Comparison of ENCODE assay signal across 9 cellular contexts in the genomic region with DNA sequence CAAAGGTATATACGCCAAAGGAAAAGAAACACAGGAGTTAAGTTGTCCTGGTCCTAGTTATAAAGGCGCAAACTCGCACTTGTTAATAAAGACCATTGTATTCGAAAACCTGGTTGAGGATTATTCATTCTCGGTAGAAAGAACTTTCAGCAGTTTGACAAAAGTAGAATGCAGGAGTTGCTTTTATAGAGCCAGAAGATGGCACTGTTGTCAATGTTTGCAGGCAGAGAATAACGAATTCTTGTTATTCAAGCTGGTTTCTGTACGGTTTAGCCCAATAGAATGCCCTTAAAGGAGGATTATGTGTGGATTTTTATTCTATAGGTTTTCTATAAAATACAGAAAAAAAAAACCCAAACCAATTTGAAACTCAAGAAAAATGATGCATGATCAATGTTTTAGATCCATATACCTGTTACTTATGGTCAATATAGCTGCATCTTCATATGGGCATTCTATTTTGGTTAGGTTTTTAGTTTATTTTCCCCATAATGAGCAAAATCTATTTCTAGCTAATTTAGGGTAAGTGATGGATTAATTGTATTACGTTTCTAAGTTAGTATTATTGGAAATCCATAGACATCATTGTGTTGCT.
DNase-seq lines count a peak whose midpoint lies in the region; ATAC-seq and TF ChIP-seq lines count a peak whose summit lies in the region.
"Had no signal": no experiment of that assay in that cellular context is flagged by ENCODE, and none has a peak within 500 bp of the region (broad histone marks: within the 10 kb centered on the region; RNA-seq: fewer than 3 reads in every experiment).

No MANE protein-coding gene starts in this region.

- TF ChIP-seq POLR2A in IMR-90 (IDR thresholded peaks at IDR 0.05; ENCODE audit: low read depth, low read length) (no peak), GM18505 (IDR thresholded peaks at IDR 0.05; ENCODE audit: borderline replicate concordance, extremely low read depth, insufficient read depth, insufficient read length) (no peak)

- peaks cover 0 to 3% (median 0%) of the 10 kb centered on the region in 11 donors for H3K9me3 Mint-ChIP-seq in naive thymus-derived CD4-positive, alpha-beta T cell
- H3K9me3 Mint-ChIP-seq: dendritic cell treated with granulocyte-macrophage colony-stimulating factor and Interleukin-4, amounts not matched to agents 40 ng/mL and 50 ng/mL, for 4 days had no signal

- H3K27me3 Mint-ChIP-seq in naive thymus-derived CD4-positive, alpha-beta T cell: peaks cover 54 to 62% (median 58%) of the 10 kb centered on the region in 5 donors

- H2BK120ac ChIP-seq in IMR-90 (ENCODE audit: low read depth, low read length): no peak overlapping the region

- H3K27ac ChIP-seq in A673 (ENCODE audit: low read depth, low read length, poor library complexity, severe bottlenecking) (no peak overlapping the region), IMR-90 (ENCODE audit: insufficient read depth, low read length) (no peak overlapping the region), PC-9 (no peak overlapping the region), dorsolateral prefrontal cortex (peak overlapping the region in 10 of 59 donors; percentile 5 to 57 (median 20))
- H3K27ac ChIP-seq in naive thymus-derived CD4-positive, alpha-beta T cell (ENCODE audit: low read depth, low read length): no peak overlapping the region

- H3K4me2 ChIP-seq in IMR-90 (ENCODE audit: low read depth, low read length): no peak overlapping the region
- no peak overlapping the region for H3K4me2 ChIP-seq in PC-9

- H3K4me3 ChIP-seq in A673 (ENCODE audit: low read depth, low read length, poor library complexity, severe bottlenecking): no peak overlapping the region
- H3K4me3 ChIP-seq in GM12864 (ENCODE audit: low read depth, low read length): no peak overlapping the region
- H3K4me3 ChIP-seq in IMR-90 (ENCODE audit: insufficient read depth, low read depth, low read length): no peak overlapping the region
- H3K4me3 ChIP-seq in PC-9: no peak overlapping the region
- peak overlapping the region in 22 of 59 donors; percentile 0 to 34 (median 15) for H3K4me3 ChIP-seq in dorsolateral prefrontal cortex
- H3K4me3 ChIP-seq in naive thymus-derived CD4-positive, alpha-beta T cell (ENCODE audit: low read length): no peak overlapping the region

- H3K9me3 ChIP-seq in A673 (ENCODE audit: low read depth, low read length, poor library complexity, severe bottlenecking) (no peaks in the 10 kb centered on the region), IMR-90 (ENCODE audit: control insufficient read depth, insufficient read depth, low read length) (no peaks in the 10 kb centered on the region), PC-9 (ENCODE audit: insufficient read depth, low read depth) (no peaks in the 10 kb centered on the region)
- H3K9me3 ChIP-seq in naive thymus-derived CD4-positive, alpha-beta T cell (ENCODE audit: control insufficient read depth in 2 of 3, low read length in 3 of 3): no peaks in the 10 kb centered on the region

- no peak overlapping the region for H3K4ac ChIP-seq in IMR-90 (ENCODE audit: low read depth, low read length)

- TF ChIP-seq CTCF in A673 (conservative IDR thresholded peaks at IDR 0.05; ENCODE audit: low read depth, low read length): peak; percentile 73
- peak; percentile 57 for TF ChIP-seq CTCF in GM12864 (IDR thresholded peaks at IDR 0.05; ENCODE audit: low read depth, low read length, missing control alignments)
- peak; percentile 72 for TF ChIP-seq CTCF in IMR-90 (conservative IDR thresholded peaks at IDR 0.05; ENCODE audit: low read depth, low read length)
- TF ChIP-seq CTCF in PC-9 (conservative IDR thresholded peaks at IDR 0.05): peak; percentile 69
- peak; percentile 50 to 96 (median 77) for TF ChIP-seq CTCF in dorsolateral prefrontal cortex (IDR thresholded peaks at IDR 0.05 in 54 of 56, conservative IDR thresholded peaks at IDR 0.05 in 2 of 56; ENCODE audit: low read depth in 1 of 56, partially characterized antibody in 56 of 56)

- WGBS in IMR-90 (ENCODE audit: extremely low coverage in 2 of 2, insufficient read length in 1 of 2), 2 experiments: 10% methylated on average over 2 of the region's 8 CpGs; no CpG with 5 or more reads in 1 of the 2 experiments

- no peak overlapping the region for H4K5ac ChIP-seq in IMR-90 (ENCODE audit: low read depth, low read length)

- POLR2A ChIA-PET in A673 (lab: Charles Lee; ENCODE audit: low non-redundant PET) (no interaction called here), IMR-90 (lab: Charles Lee; ENCODE audit: unreplicated experiment) (interaction anchor here (0.7 kb wide), 1 partner anchor 218 kb away, joined by 4 read pairs; no protein-coding TSS in a partner anchor), PC-9 (lab: Charles Lee; ENCODE audit: unreplicated experiment) (no interaction called here)
- POLR2A ChIA-PET in naive thymus-derived CD4-positive, alpha-beta T cell (lab: Charles Lee): no interaction called here

- H3K9me2 ChIP-seq in PC-9 (ENCODE audit: insufficient read depth): no peaks in the 10 kb centered on the region

- H4K8ac ChIP-seq in IMR-90 (ENCODE audit: low read depth in 2 of 2, low read length in 2 of 2): no peak overlapping the region

- no peaks in the 10 kb centered on the region for H3F3A ChIP-seq in PC-9 (ENCODE audit: insufficient read depth, low read depth)

- H2AFZ ChIP-seq in IMR-90 (replicated peaks; ENCODE audit: low read length, poor library complexity) (no peak overlapping the region), PC-9 (no peak overlapping the region)

- no peaks in the 10 kb centered on the region for H3K79me1 ChIP-seq in IMR-90 (ENCODE audit: low read depth in 1 of 2, low read length in 2 of 2)

- H3K9me1 ChIP-seq in IMR-90 (ENCODE audit: insufficient read depth, low read length): no peaks in the 10 kb centered on the region

- no peak overlapping the region for H3K23ac ChIP-seq in IMR-90 (ENCODE audit: low read depth, low read length)

- peaks cover 13% of the 10 kb centered on the region for H3K27me3 ChIP-seq in A673 (replicated peaks; ENCODE audit: insufficient read depth, low read depth, low read length, poor library complexity)
- no peaks in the 10 kb centered on the region; the same call in 1 of the 2 replicates for H3K27me3 ChIP-seq in IMR-90 (ENCODE audit: control insufficient read depth, insufficient read depth, low read length)
- H3K27me3 ChIP-seq in PC-9 (ENCODE audit: insufficient read depth, low read depth): no peaks in the 10 kb centered on the region
- peaks cover 0 to 14% (median 0%) of the 10 kb centered on the region in 45 donors for H3K27me3 ChIP-seq in dorsolateral prefrontal cortex
- H3K27me3 ChIP-seq in naive thymus-derived CD4-positive, alpha-beta T cell (ENCODE audit: control insufficient read depth in 2 of 2, insufficient read depth in 2 of 2, low read length in 2 of 2): peaks cover 0 to 9% of the 10 kb centered on the region in 2 donors

- peaks cover 0 to 4% (median 0%) of the 10 kb centered on the region in 7 donors for H3K4me1 Mint-ChIP-seq in naive thymus-derived CD4-positive, alpha-beta T cell

- peak; percentile 78 for TF ChIP-seq RAD21 in IMR-90 (IDR thresholded peaks at IDR 0.05; ENCODE audit: low read length)

- H3K4me1 ChIP-seq in A673 (ENCODE audit: insufficient read depth, low read length, poor library complexity, severe bottlenecking) (peaks cover 4% of the 10 kb centered on the region), IMR-90 (ENCODE audit: control insufficient read depth, insufficient read depth, low read length) (no peaks in the 10 kb centered on the region), PC-9 (replicated peaks; ENCODE audit: insufficient read depth) (no peaks in the 10 kb centered on the region)
- H3K4me1 ChIP-seq in naive thymus-derived CD4-positive, alpha-beta T cell (ENCODE audit: control insufficient read depth in 2 of 2, insufficient read depth in 2 of 2, low read length in 2 of 2): no peaks in the 10 kb centered on the region

- H3K4me3 Mint-ChIP-seq in naive thymus-derived CD4-positive, alpha-beta T cell: no peak overlapping the region
- H3K4me3 Mint-ChIP-seq: dendritic cell treated with granulocyte-macrophage colony-stimulating factor and Interleukin-4, amounts not matched to agents 40 ng/mL and 50 ng/mL, for 4 days had no signal

- no peak overlapping the region for H4K91ac ChIP-seq in IMR-90 (ENCODE audit: insufficient read depth, low read depth, low read length)

- H3K36me3 Mint-ChIP-seq in naive thymus-derived CD4-positive, alpha-beta T cell: no peaks in the 10 kb centered on the region

- H2BK5ac ChIP-seq in IMR-90 (ENCODE audit: low read depth, low read length, poor library complexity, severe bottlenecking): no peak overlapping the region

- H3K27ac Mint-ChIP-seq in naive thymus-derived CD4-positive, alpha-beta T cell: no peak overlapping the region
- H3K27ac Mint-ChIP-seq: dendritic cell treated with granulocyte-macrophage colony-stimulating factor and Interleukin-4, amounts not matched to agents 40 ng/mL and 50 ng/mL, for 4 days had no signal

- H4K20me1 ChIP-seq in IMR-90 (ENCODE audit: insufficient read depth, low read length) (no peaks in the 10 kb centered on the region), PC-9 (ENCODE audit: insufficient read depth) (no peaks in the 10 kb centered on the region)

- no peaks in the 10 kb centered on the region for H3K79me2 ChIP-seq in PC-9 (ENCODE audit: low read depth)

- H3K36me3 ChIP-seq in A673 (ENCODE audit: insufficient read depth, low read length, poor library complexity, severe bottlenecking) (no peaks in the 10 kb centered on the region), IMR-90 (ENCODE audit: control insufficient read depth, insufficient read depth, low read length) (no peaks in the 10 kb centered on the region), PC-9 (ENCODE audit: low read depth) (no peaks in the 10 kb centered on the region)
- H3K36me3 ChIP-seq in naive thymus-derived CD4-positive, alpha-beta T cell (ENCODE audit: control insufficient read depth in 2 of 3, insufficient read depth in 3 of 3, low read length in 3 of 3): no peaks in the 10 kb centered on the region

- dilution Hi-C loops in IMR-90 (cut with HindIII; ENCODE audit: low sequenced_read_pairs, unreplicated experiment): no loop called here

- no peak overlapping the region for H2AK9ac ChIP-seq in IMR-90 (replicated peaks; ENCODE audit: low read depth, low read length, poor library complexity)

- no peak overlapping the region for H3K14ac ChIP-seq in IMR-90 (replicated peaks; ENCODE audit: low read depth, low read length)

- intact Hi-C loops in A673 (cut with micrococcal nuclease; ENCODE audit: unreplicated experiment) (loop anchor here (2.0 to 10.0 kb wide), 4 partner anchors 1172 to 1623 kb away; no protein-coding TSS in a partner anchor), IMR-90 (cut with micrococcal nuclease) (loop anchor here (1.0 to 10.0 kb wide), 4 partner anchors 710 to 1548 kb away; no protein-coding TSS in a partner anchor), PC-9 (cut with micrococcal nuclease; ENCODE audit: unreplicated experiment) (loop anchor here (2.0 to 10.0 kb wide), 4 partner anchors 1280 to 1630 kb away; no protein-coding TSS in a partner anchor), dorsolateral prefrontal cortex (cut with DNase I) (loop anchor here (2.0 to 10.0 kb wide), 6 partner anchors 1144 to 1543 kb away; no protein-coding TSS in a partner anchor)
- intact Hi-C loops in naive thymus-derived CD4-positive, alpha-beta T cell (cut with micrococcal nuclease): loop anchor here (1.0 to 10.0 kb wide), 7 partner anchors 1174 to 1620 kb away; no protein-coding TSS in a partner anchor

- DNase-seq in A673 (ENCODE audit: low spot score) (peak; percentile 65), GM12864 (ENCODE audit: low read depth) (no peak), IMR-90 (peak; percentile 65), PC-9 (peak in 1 of 2 experiments; percentile 3), dorsolateral prefrontal cortex (no peak)
- DNase-seq in naive thymus-derived CD4-positive, alpha-beta T cell: peak in 7 of 9 donors; percentile 11 to 54 (median 30)

- ATAC-seq in IMR-90 (ENCODE audit: low read depth) (peak; percentile 77; the same call in 1 of the 2 replicates), GM18873 (IDR thresholded peaks at IDR 0.05; ENCODE audit: low FRiP score, unreplicated experiment) (no peak), GM18505 (IDR thresholded peaks at IDR 0.05; ENCODE audit: unreplicated experiment) (no peak)
- peak; percentile 53 for ATAC-seq in naive thymus-derived CD4-positive, alpha-beta T cell

- in situ Hi-C loops in IMR-90 (cut with MboI; ENCODE audit: low sequenced_read_pairs): loop anchor here (10.0 to 25.0 kb wide), 2 partner anchors 1170 to 1423 kb away; no protein-coding TSS in a partner anchor

- no peak overlapping the region for H3K18ac ChIP-seq in IMR-90 (ENCODE audit: low read depth, low read length)

- H3K9ac ChIP-seq in IMR-90 (ENCODE audit: low read depth, low read length): no peak overlapping the region

- CTCF ChIA-PET in A673 (lab: Charles Lee) (interaction anchor here (0.6 to 1.2 kb wide), 4 partner anchors 19 to 1425 kb away, joined by 3 to 8 read pairs (median 4); no protein-coding TSS in a partner anchor), IMR-90 (lab: Yijun Ruan, JAX) (interaction anchor here (0.6 to 2.9 kb wide), 16 partner anchors 8 to 1531 kb away, joined by 3 to 30 read pairs (median 4); no protein-coding TSS in a partner anchor), PC-9 (lab: Charles Lee) (interaction anchor here (0.7 to 1.0 kb wide), 5 partner anchors 487 to 1628 kb away, joined by 3 to 6 read pairs (median 3); no protein-coding TSS in a partner anchor)
- CTCF ChIA-PET in naive thymus-derived CD4-positive, alpha-beta T cell (lab: Charles Lee): interaction anchor here (0.6 to 4.0 kb wide), 16 partner anchors 9 to 1427 kb away, joined by 3 to 29 read pairs (median 4); no protein-coding TSS in a partner anchor

- no TSS peak for BruUV-seq in A673 (replicated peaks; lab: Mats Ljungman, UMichigan)
- no TSS peak for BruUV-seq in IMR-90 (replicated peaks; lab: Mats Ljungman, UMichigan)
- no TSS peak for BruUV-seq in PC-9 (replicated peaks; lab: Mats Ljungman, UMichigan)

- H2BK15ac ChIP-seq in IMR-90 (ENCODE audit: low read depth, low read length): no peak overlapping the region

- no peak overlapping the region for H3K56ac ChIP-seq in IMR-90 (ENCODE audit: extremely low read depth, insufficient read depth, low read length)

- H2BK20ac ChIP-seq in IMR-90 (ENCODE audit: low read depth, low read length): no peak overlapping the region

- no peak overlapping the region for H2AK5ac ChIP-seq in IMR-90 (ENCODE audit: low read depth, low read length)

Comparison
In these comparisons a context has a peak if more than half of its experiments do, and no peak if none do; other contexts are left out.
1. DNase-seq: peak in A673 (single experiment), IMR-90 (single experiment) and naive thymus-derived CD4-positive, alpha-beta T cell (7 of 9); none in GM12864 (single experiment) and dorsolateral prefrontal cortex (0 of 10).
2. ATAC-seq: peak in IMR-90 (single experiment) and naive thymus-derived CD4-positive, alpha-beta T cell (single experiment); none in GM18873 (single experiment) and GM18505 (single experiment).
3. Peak in every context shown above with its lines, with median percentiles within 50 percentile points of each other: CTCF ChIP-seq.